ENCODE assay signal across 8 cellular contexts in the genomic region with DNA sequence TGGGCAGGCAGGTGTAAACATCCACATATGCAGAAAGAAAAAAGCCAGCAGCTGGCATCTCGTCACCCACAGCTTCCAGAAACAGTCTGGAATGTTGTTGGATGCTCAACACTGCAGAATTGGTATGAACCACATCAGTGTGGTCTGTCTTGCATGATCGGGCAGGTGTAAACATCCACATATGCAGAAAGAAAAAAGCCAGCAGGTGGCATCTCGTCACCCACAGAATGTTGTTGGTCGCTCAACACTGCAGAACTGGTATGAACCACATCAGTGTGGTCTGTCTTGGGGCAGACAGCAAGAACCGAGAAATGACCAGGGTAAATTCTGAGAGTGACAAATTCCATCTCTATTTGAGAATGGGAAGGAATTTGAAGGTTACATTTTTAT. TPM values are rescaled to one million over a fixed set of nuclear protein-coding genes. Genes with fewer than 3 reads are reported as not detected.
DNase-seq lines count a peak whose midpoint lies in the region; ATAC-seq and TF ChIP-seq lines count a peak whose summit lies in the region.

No MANE protein-coding gene starts in this region.

- no peaks in the 10 kb centered on the region for H3K36me3 ChIP-seq in heart right ventricle

- H3K4me3 ChIP-seq in astrocyte of the cerebellum (ENCODE audit: low read depth, low read length) (no peak overlapping the region), heart right ventricle (no peak overlapping the region)

- H3K4me1 ChIP-seq in heart right ventricle, result peaks cover 0 to 13% (median 0%) of the 10 kb centered on the region in 9 donors

- DNase-seq in NCI-H146 (lab: John Stamatoyannopoulos, UW) (peak; percentile 21), NCI-H146 treated with DMSO at 0.1 percent for 48 hours (lab: John Stamatoyannopoulos, UW; ENCODE audit: unreplicated experiment) (no peak), M059J (ENCODE audit: low read depth) (peak; percentile 43), astrocyte of the cerebellum (ENCODE audit: low read depth) (peak; percentile 26), GF-D8 (lab: John Stamatoyannopoulos, UW) (no peak), 8988T (no peak), heart right ventricle (no peak)

- no peaks in the 10 kb centered on the region for H3K9me3 ChIP-seq in heart right ventricle

- H3K27ac ChIP-seq in heart right ventricle, result no peak overlapping the region

- TF ChIP-seq CTCF in astrocyte of the cerebellum (IDR thresholded peaks at IDR 0.05; ENCODE audit: low read depth, low read length, missing control alignments), result no peak
- no peak for TF ChIP-seq CTCF in heart right ventricle (IDR thresholded peaks at IDR 0.05)

- H3K27me3 ChIP-seq in heart right ventricle, result no peaks in the 10 kb centered on the region

- ATAC-seq in GM21723 (IDR thresholded peaks at IDR 0.05; ENCODE audit: unreplicated experiment), result peak; percentile 96
- ATAC-seq in heart right ventricle, result no peak

- in situ Hi-C loops in astrocyte of the cerebellum (cut with HindIII; ENCODE audit: low sequenced_read_pairs), result no loop called here

- WGBS in heart right ventricle, 2 donors, result 63 to 64% methylated on average over 5 of the region's 5 CpGs

- intact Hi-C loops in heart right ventricle (cut with DNase I), result loop anchor here in 3 of 10 donors (10.0 kb wide), 2 partner anchors 198 to 648 kb away; no protein-coding TSS in a partner anchor

RNA-seq across cellular contexts. Expression of gene DOCK10, which starts 39.6 kb away (rescaled TPM):
- total RNA-seq in M059J (2014; rRNA removed; shearing (Covaris generic)), result 25.3 and 34.5 TPM in 2 replicates
- 10 to 100 TPM in 1 of 10 donors, 1 to 10 TPM in 7, under 1 TPM in 2; 0.77 to 18.9 (median 1.4) TPM for total RNA-seq in heart right ventricle
- 1 to 10 TPM in 1 of 2 donors, under 1 TPM in 1; 0.88 to 1.0 TPM for polyA plus RNA-seq in heart right ventricle

Comparison
In these comparisons a context has a peak if more than half of its experiments do, and no peak if none do; other contexts are left out.
1. DNase-seq: peak in NCI-H146 (single experiment), M059J (single experiment) and astrocyte of the cerebellum (single experiment); none in NCI-H146 treated with DMSO at 0.1 percent for 48 hours (single experiment), GF-D8 (single experiment), 8988T (single experiment) and heart right ventricle (0 of 2).